Comparison of ENCODE assay signal across 23 cellular contexts in the genomic region with DNA sequence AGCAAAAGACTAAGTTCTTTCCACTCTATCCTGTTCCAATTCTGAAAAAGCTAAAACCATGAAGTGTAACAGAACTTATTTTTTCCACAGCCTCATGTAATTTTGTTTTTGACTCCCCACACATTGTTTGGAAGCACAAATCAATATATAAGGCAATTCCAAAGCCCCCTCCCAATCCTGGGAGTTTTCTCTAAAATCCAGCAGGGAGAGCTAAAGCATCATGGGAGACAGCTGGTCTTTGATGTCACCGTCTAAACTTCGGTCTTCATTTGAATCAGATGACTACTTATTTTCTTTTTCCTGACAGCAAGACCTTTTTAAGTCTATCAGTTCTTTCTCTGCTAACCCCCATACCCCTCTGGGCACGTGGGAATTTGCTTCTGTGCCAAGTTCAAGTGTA. TPM values are rescaled to one million over a fixed set of nuclear protein-coding genes. Genes with fewer than 3 reads are reported as not detected.
DNase-seq lines count a peak whose midpoint lies in the region; ATAC-seq, FAIRE-seq and TF ChIP-seq lines count a peak whose summit lies in the region.
"Had no signal": no experiment of that assay in that cellular context is flagged by ENCODE, and none has a peak within 500 bp of the region (broad histone marks: within the 10 kb centered on the region; RNA-seq: fewer than 3 reads in every experiment).

No MANE protein-coding gene starts in this region.

- intact Hi-C loops in Right ventricle myocardium inferior (cut with DNase I), result no loop called here
- intact Hi-C loops in GM12878 (cut with micrococcal nuclease; ENCODE audit: unreplicated experiment), result no loop called here

- H3K27ac ChIP-seq in cardiac muscle cell, result no peak overlapping the region
- H3K27ac ChIP-seq in GM12878 (ENCODE audit: control insufficient read depth, insufficient read depth), result no peak overlapping the region
- H3K27ac ChIP-seq: neutrophil, Peyer's patch had no signal

- CTCF ChIA-PET in GM12878 (lab: Yijun Ruan, JAX), result interaction anchor here (1.5 to 3.0 kb wide), 2 partner anchors 119 to 171 kb away, joined by 5 to 14 read pairs; no protein-coding TSS in a partner anchor

- SMC1A ChIA-PET in GM12878 (lab: Charles Lee; ENCODE audit: uncharacterized antibody, unreplicated experiment), result interaction anchor here (1.0 to 1.7 kb wide), 3 partner anchors 118 to 124 kb away, joined by 3 to 5 read pairs (median 4); no protein-coding TSS in a partner anchor

- H3K9ac ChIP-seq in GM12878 (ENCODE audit: control insufficient read depth, insufficient read depth, low read length), result no peak overlapping the region

- no peak overlapping the region for H3K4me2 ChIP-seq in GM12878 (ENCODE audit: control insufficient read depth, insufficient read depth)

- no peaks in the 10 kb centered on the region for H3K79me2 ChIP-seq in GM12878 (ENCODE audit: control insufficient read depth, insufficient read depth, low read length)

- peak; percentile 16 for TF ChIP-seq CTCF in cardiac muscle cell (IDR thresholded peaks at IDR 0.05; ENCODE audit: low read depth, low read length)
- TF ChIP-seq CTCF in GM12878 (IDR thresholded peaks at IDR 0.05 in 2 of 3, conservative IDR thresholded peaks at IDR 0.05 in 1 of 3; ENCODE audit: control insufficient read depth in 2 of 3, extremely low read depth in 1 of 3, insufficient read depth in 1 of 3, low read depth in 3 of 3, low read length in 3 of 3), result 0 out of 6 replicates have a peak, but pooled peaks of 1 of the 3 experiments have one; percentile 7

- H3K27me3 ChIP-seq in cardiac muscle cell, result no peaks in the 10 kb centered on the region
- no peaks in the 10 kb centered on the region for H3K27me3 ChIP-seq in GM12878 (replicated peaks in 1 of 2; ENCODE audit: control insufficient read depth in 2 of 2, insufficient read depth in 2 of 2, low read length in 1 of 2)
- H3K27me3 ChIP-seq: neutrophil, Peyer's patch had no signal

- no peak for FAIRE-seq in GM12878 (lab: Jason Lieb, UNC)
- FAIRE-seq: H54 had no signal

- TF ChIP-seq POLR2A in GM12878 (IDR thresholded peaks at IDR 0.05; ENCODE audit: low read depth, low read length), result no peak

- H3K4me3 ChIP-seq in cardiac muscle cell, result no peak overlapping the region
- H3K4me3 ChIP-seq in GM12878, result no peak overlapping the region
- H3K4me3 ChIP-seq: Peyer's patch had no signal

- peak; percentile 25; the same call in 1 of the 2 replicates for TF ChIP-seq RAD21 in GM12878 (IDR thresholded peaks at IDR 0.05; ENCODE audit: insufficient read depth, low read depth, low read length)

- H3K4me1 ChIP-seq in cardiac muscle cell (ENCODE audit: low read depth), result no peaks in the 10 kb centered on the region
- no peaks in the 10 kb centered on the region for H3K4me1 ChIP-seq in GM12878 (ENCODE audit: control insufficient read depth, insufficient read depth, low read length)
- H3K4me1 ChIP-seq: Peyer's patch had no signal

- no peak for TF ChIP-seq EP300 in GM12878 (IDR thresholded peaks at IDR 0.05; ENCODE audit: borderline replicate concordance in 1 of 2, control insufficient read depth in 1 of 2, low read depth in 2 of 2, low read length in 2 of 2)

- POLR2A ChIA-PET in GM12878 (lab: Charles Lee), result no interaction called here

- H3K36me3 ChIP-seq in cardiac muscle cell (no peaks in the 10 kb centered on the region), GM12878 (ENCODE audit: control insufficient read depth in 2 of 2, insufficient read depth in 2 of 2, low read length in 1 of 2) (no peaks in the 10 kb centered on the region)
- H3K36me3 ChIP-seq: neutrophil, Peyer's patch had no signal

- RAD21 ChIA-PET in GM12878 (lab: Charles Lee; ENCODE audit: unreplicated experiment), result interaction anchor here (0.8 to 1.0 kb wide), 2 partner anchors 119 to 333 kb away, joined by 4 to 6 read pairs; no protein-coding TSS in a partner anchor

- in situ Hi-C loops in GM12878 (cut with MboI), result no loop called here

- ATAC-seq in Right ventricle myocardium inferior, result no peak
- no peak for ATAC-seq in GM12878
- ATAC-seq: activated naive CD8-positive, alpha-beta T cell treated with anti-CD3 and anti-CD28 coated beads, Interleukin-2, amount 50 U/mL, for 24 hours; right cardiac atrium; stimulated activated naive B cell treated with anti-CD40 and anti-IgM and Interleukin-4, amounts not matched to agents 10 μg/mL and 1 μg/mL and 100 μg/mL, for 72 hours had no signal

- H4K20me1 ChIP-seq in GM12878 (ENCODE audit: control insufficient read depth, insufficient read depth), result no peaks in the 10 kb centered on the region

- no TSS peak for BruUV-seq in GM12878 (replicated peaks; lab: Mats Ljungman, UMichigan)

- H3K9me3 ChIP-seq in cardiac muscle cell (ENCODE audit: low read depth) (no peaks in the 10 kb centered on the region), GM12878 (replicated peaks; ENCODE audit: control insufficient read depth, insufficient read depth, low read length) (no peaks in the 10 kb centered on the region)
- H3K9me3 ChIP-seq: neutrophil had no signal

- DNase-seq in cardiac muscle cell (ENCODE audit: low read depth in 1 of 2, low spot score in 1 of 2) (peak in 1 of 2 donors; percentile 7), Right ventricle myocardium inferior (ENCODE audit: missing footprints) (no peak), GM12878 (ENCODE audit: low read depth, low spot score) (no peak), iPS-NIHi7 (ENCODE audit: extremely low spot score) (peak; percentile 12), kidney tubule cell (ENCODE audit: low spot score) (no peak), retina (no peak), OCI-M2 (lab: John Stamatoyannopoulos, UW; ENCODE audit: unreplicated experiment) (no peak), NCI-H2196 treated with DMSO at 0.1 percent for 48 hours (lab: John Stamatoyannopoulos, UW; ENCODE audit: unreplicated experiment) (no peak)
- DNase-seq: activated CD4-positive, alpha-beta T cell treated with anti-CD3 and anti-CD28 coated beads for 1 hour; activated naive CD8-positive, alpha-beta T cell treated with anti-CD3 and anti-CD28 coated beads, Interleukin-2, amount 50 U/mL, for 24 hours; effector CD4-positive, alpha-beta T cell; hippocampal formation; NCI-H2081 treated with DMSO at 0.1 percent for 48 hours; NCI-H526 treated with DMSO at 0.1 percent for 48 hours; Peyer's patch; right cardiac atrium; stimulated activated naive B cell treated with anti-CD40 and anti-IgM and Interleukin-4, amounts not matched to agents 10 μg/mL and 1 μg/mL and 100 μg/mL, for 72 hours; trophoblast cell had no signal

- WGBS in GM12878 (ENCODE audit: insufficient coverage, insufficient replicate concordance, low lambda C conversion rate, missing lambda C conversion rate), result 53% methylated on average over 3 of the region's 3 CpGs

- no peak overlapping the region for H2AFZ ChIP-seq in GM12878 (ENCODE audit: control insufficient read depth, low read depth, low read length)

TF ChIP-seq in GM12878, 131 proteins besides CTCF, POLR2A, EP300 and RAD21:
- TF ChIP-seq CBFB (IDR thresholded peaks at IDR 0.05; ENCODE audit: low read depth), result no peak

RNA-seq across cellular contexts. Expression of gene PON1, which starts 33.3 kb away (rescaled TPM):
- total RNA-seq in cardiac muscle cell (not detected in 2 replicates), Right ventricle myocardium inferior (not detected), GM12878 (2014; rRNA removed) (not detected in 2 replicates), GM12878 (2014; rRNA removed; fragmentation: Illumina TruSeq; extraction: Trizol) (not detected in 2 replicates), GM12878 (2021) (0.26 and 0.40 TPM in 2 replicates)
- polyA plus RNA-seq in cardiac muscle cell (0.34 and 0.51 TPM in 2 replicates), GM12878 (2011; rRNA removed) (0.14 and 0.62 TPM in 2 replicates), GM12878 (2014; fragmentation: Illumina TruSeq; extraction: Trizol) (0.24 TPM in 1 of 2 replicates, not detected in the other), GM12878 (2014; fragmentation: Nextera tagmentation; extraction: Ambion mirVana) (under 1 TPM; 0.10 to 0.22 TPM), GM12878 (2014; rRNA removed) (0.26 TPM in 1 of 2 replicates, not detected in the other), GM12878 (2016; fragmentation: Nextera tagmentation; extraction: Ambion mirVana) (not detected)
- total RNA-seq in GM12878 (2013; cell fraction: nucleolus; rRNA removed), result 1.2 TPM in 1 of 2 replicates, not detected in the other
- polyA plus RNA-seq in GM12878 (2011; ENCODE audit: low read depth), result not detected
- polyA plus RNA-seq in GM12878 (2011; cell fraction: cytosol; rRNA removed), result 0.10 and 0.18 TPM in 2 replicates
- 0.51 and 0.89 TPM in 2 replicates for polyA plus RNA-seq in GM12878 (2011; cell fraction: nucleus; rRNA removed)
- polyA plus RNA-seq in GM12878 (2012), result not detected in 2 replicates
- not detected in 2 replicates for polyA minus RNA-seq in GM12878 (2011; rRNA and poly(A)+ RNA removed)
- polyA minus RNA-seq in GM12878 (2011; cell fraction: cytosol; rRNA and poly(A)+ RNA removed), result not detected in 2 replicates
- polyA minus RNA-seq in GM12878 (2011; cell fraction: nucleus; rRNA and poly(A)+ RNA removed), result not detected in 2 replicates
- total RNA-seq: cardiac septum, fibroblast of lung, mesothelial cell of epicardium, Peyer's patch had no signal
- polyA plus RNA-seq: fibroblast of lung, right cardiac atrium had no signal

RNA-seq across cellular contexts. Expression of gene PON3, which starts 38.6 kb away (rescaled TPM):
- total RNA-seq in cardiac muscle cell (not detected in 2 replicates), Right ventricle myocardium inferior (0.57 TPM), GM12878 (2014; rRNA removed) (0.45 and 0.71 TPM in 2 replicates), GM12878 (2014; rRNA removed; fragmentation: Illumina TruSeq; extraction: Trizol) (0.76 and 1.0 TPM in 2 replicates), GM12878 (2021) (0.64 and 0.69 TPM in 2 replicates)
- polyA plus RNA-seq in cardiac muscle cell (not detected in 2 replicates), GM12878 (2011; rRNA removed) (1.7 and 2.0 TPM in 2 replicates), GM12878 (2014; fragmentation: Illumina TruSeq; extraction: Trizol) (0.29 and 0.78 TPM in 2 replicates), GM12878 (2014; fragmentation: Nextera tagmentation; extraction: Ambion mirVana) (1 to 10 TPM; 1.4 to 2.0 TPM), GM12878 (2014; rRNA removed) (0.69 and 0.78 TPM in 2 replicates), GM12878 (2016; fragmentation: Nextera tagmentation; extraction: Ambion mirVana) (1 to 10 TPM; 1.0 to 1.4 TPM)
- total RNA-seq in GM12878 (2013; cell fraction: nucleolus; rRNA removed), result 1.5 and 3.0 TPM in 2 replicates
- polyA plus RNA-seq in GM12878 (2011; ENCODE audit: low read depth), result not detected
- 0.59 and 0.76 TPM in 2 replicates for polyA plus RNA-seq in GM12878 (2011; cell fraction: cytosol; rRNA removed)
- polyA plus RNA-seq in GM12878 (2011; cell fraction: nucleus; rRNA removed), result 2.0 and 2.7 TPM in 2 replicates
- not detected in 2 replicates for polyA plus RNA-seq in GM12878 (2012)
- polyA minus RNA-seq in GM12878 (2011; rRNA and poly(A)+ RNA removed), result 0.88 and 1.0 TPM in 2 replicates
- polyA minus RNA-seq in GM12878 (2011; cell fraction: cytosol; rRNA and poly(A)+ RNA removed), result not detected in 2 replicates
- polyA minus RNA-seq in GM12878 (2011; cell fraction: nucleus; rRNA and poly(A)+ RNA removed), result 2.2 and 2.9 TPM in 2 replicates
- total RNA-seq: mesothelial cell of epicardium had no signal
